In genomic region chr2:201114846-201115245, GRCh38 we compare ENCODE assay signal across 10 cellular contexts. TPM values are rescaled to one million over a fixed set of nuclear protein-coding genes. Genes with fewer than 3 reads are reported as not detected.
A peak's percentile ranks its signal among the peaks of the same experiment; 100 is the strongest.
DNase-seq lines count a peak whose midpoint lies in the region; ATAC-seq, FAIRE-seq and TF ChIP-seq lines count a peak whose summit lies in the region.
"Had no signal": no experiment of that assay in that cellular context is flagged by ENCODE, and none has a peak within 500 bp of the region (broad histone marks: within the 10 kb centered on the region; RNA-seq: fewer than 3 reads in every experiment).

No MANE protein-coding gene starts in this region.

- H3K18ac ChIP-seq in mesendoderm (ENCODE audit: low read length), result no peak overlapping the region

- H3K27ac ChIP-seq in GM23248 (peak overlapping the region; percentile 98), mesendoderm (ENCODE audit: low read depth, low read length) (peak overlapping the region; percentile 37)
- H3K27ac ChIP-seq in effector memory CD4-positive, alpha-beta T cell (ENCODE audit: insufficient read depth, low read length, poor library complexity, severe bottlenecking), result no peak overlapping the region

- H3K4ac ChIP-seq in mesendoderm (ENCODE audit: low read depth, low read length), result no peak overlapping the region

- H3K36me3 ChIP-seq in GM23248 (ENCODE audit: low read depth) (no peaks in the 10 kb centered on the region), mesendoderm (ENCODE audit: control insufficient read depth, insufficient read depth, low read length) (no peaks in the 10 kb centered on the region)
- no peaks in the 10 kb centered on the region for H3K36me3 ChIP-seq in effector memory CD4-positive, alpha-beta T cell (ENCODE audit: control insufficient read depth, insufficient read depth, low read length)
- H3K36me3 ChIP-seq: pancreas had no signal

- no peak overlapping the region for H3K56ac ChIP-seq in mesendoderm (ENCODE audit: low read length)

- H3K9ac ChIP-seq in GM23248 (peak overlapping the region; percentile 97), mesendoderm (ENCODE audit: low read length) (no peak overlapping the region)

- H3K4me2 ChIP-seq in GM23248 (ENCODE audit: unreplicated experiment) (peak overlapping the region; percentile 33), mesendoderm (ENCODE audit: low read length) (no peak overlapping the region)

- no peak overlapping the region for H3K23ac ChIP-seq in mesendoderm (ENCODE audit: low read length)

- H2BK15ac ChIP-seq in mesendoderm (replicated peaks; ENCODE audit: low read depth), result no peak overlapping the region

- no peak for TF ChIP-seq POLR2A in GM12892 (IDR thresholded peaks at IDR 0.05; ENCODE audit: low read depth, low read length)

- no peak overlapping the region for H2BK120ac ChIP-seq in mesendoderm (ENCODE audit: low read depth, low read length)

- no peaks in the 10 kb centered on the region for H3K79me1 ChIP-seq in mesendoderm (ENCODE audit: low read length)

- in situ Hi-C loops in GM23248 (cut with MboI), result no loop called here

- peaks cover 21% of the 10 kb centered on the region for H3F3A ChIP-seq in GM23248 (ENCODE audit: insufficient read depth)

- peaks cover 23% of the 10 kb centered on the region for H3K4me1 ChIP-seq in GM23248 (ENCODE audit: insufficient read depth)
- no peaks in the 10 kb centered on the region for H3K4me1 ChIP-seq in mesendoderm (ENCODE audit: control insufficient read depth, low read depth, low read length)
- H3K4me1 ChIP-seq in effector memory CD4-positive, alpha-beta T cell (ENCODE audit: control insufficient read depth, insufficient read depth, low read length, poor library complexity, severe bottlenecking), result peaks cover 19% of the 10 kb centered on the region

- peaks cover 38% of the 10 kb centered on the region for H3K79me2 ChIP-seq in GM23248 (ENCODE audit: insufficient read depth)
- no peaks in the 10 kb centered on the region for H3K79me2 ChIP-seq in mesendoderm (ENCODE audit: control insufficient read depth, insufficient read depth, low read length)

- H3K9me2 ChIP-seq in GM23248 (ENCODE audit: insufficient read depth), result no peaks in the 10 kb centered on the region

- H4K8ac ChIP-seq in mesendoderm (ENCODE audit: low read depth, low read length), result no peak overlapping the region

- H4K20me1 ChIP-seq in GM23248 (ENCODE audit: insufficient read depth), result no peaks in the 10 kb centered on the region

- FAIRE-seq in GM12892 (lab: Jason Lieb, UNC), result no peak
- FAIRE-seq: pancreas had no signal

- no peaks in the 10 kb centered on the region for H3K9me3 ChIP-seq in GM23248 (ENCODE audit: low read depth)
- no peaks in the 10 kb centered on the region for H3K9me3 ChIP-seq in effector memory CD4-positive, alpha-beta T cell (ENCODE audit: control insufficient read depth, low read length)
- H3K9me3 ChIP-seq: pancreas had no signal

- ATAC-seq in GM18520 (IDR thresholded peaks at IDR 0.05; ENCODE audit: unreplicated experiment) (no peak), GM18909 (IDR thresholded peaks at IDR 0.05; ENCODE audit: poor library complexity, unreplicated experiment) (no peak)
- ATAC-seq: pancreas had no signal

- H3K27me3 ChIP-seq in GM23248 (replicated peaks; ENCODE audit: insufficient read depth), result no peaks in the 10 kb centered on the region
- H3K27me3 ChIP-seq in mesendoderm (ENCODE audit: insufficient read depth, low read length, poor library complexity), result no peaks in the 10 kb centered on the region
- H3K27me3 ChIP-seq in effector memory CD4-positive, alpha-beta T cell (replicated peaks; ENCODE audit: control insufficient read depth, insufficient read depth, low read length, poor library complexity, severe bottlenecking), result no peaks in the 10 kb centered on the region
- H3K27me3 ChIP-seq: pancreas had no signal

- H4K5ac ChIP-seq in mesendoderm (ENCODE audit: low read length), result no peak overlapping the region

- H2BK5ac ChIP-seq in mesendoderm (ENCODE audit: low read length), result no peak overlapping the region

- DNase-seq in AG08395 (ENCODE audit: low spot score) (peak; percentile 32), GM23248 (peak; percentile 34), astrocyte of the hippocampus (ENCODE audit: low read depth, low spot score) (peak; percentile 42), mesendoderm (peak; percentile 82), GM12892 (ENCODE audit: insufficient read length) (no peak)
- DNase-seq in effector memory CD4-positive, alpha-beta T cell, result no peak
- DNase-seq: EL, pancreas had no signal

- no peak overlapping the region for H2AFZ ChIP-seq in GM23248

- H2AK5ac ChIP-seq in mesendoderm (ENCODE audit: low read length), result no peak overlapping the region

- H3K4me3 ChIP-seq in GM23248, result peak overlapping the region; percentile 77
- no peak overlapping the region for H3K4me3 ChIP-seq in mesendoderm (ENCODE audit: low read length)
- no peak overlapping the region for H3K4me3 ChIP-seq in effector memory CD4-positive, alpha-beta T cell (ENCODE audit: insufficient read depth, low read depth, low read length, poor library complexity, severe bottlenecking)

RNA-seq across cellular contexts. Expression of gene CFLAR, which starts 1.1 kb away (rescaled TPM):
- 47.2 and 64.7 TPM in 2 replicates for total RNA-seq in GM23248 (2014; rRNA removed; shearing (Covaris generic))
- 43.6 and 46.1 TPM in 2 replicates for polyA plus RNA-seq in GM23248 (2016; fragmentation: Nextera tagmentation; extraction: Ambion mirVana)
- polyA plus RNA-seq in mesendoderm (2013, experiment 1 of 2), result 5.4 TPM
- polyA plus RNA-seq in mesendoderm (2013, experiment 2 of 2), result 5.5 TPM
- polyA plus RNA-seq in GM12892 (2012; ENCODE audit: missing spikeins), result 246 TPM

RNA-seq across cellular contexts. Expression of gene NDUFB3, which starts 43.0 kb away (rescaled TPM):
- 31.0 and 51.3 TPM in 2 replicates for total RNA-seq in GM23248 (2014; rRNA removed; shearing (Covaris generic))
- 253 and 262 TPM in 2 replicates for polyA plus RNA-seq in GM23248 (2016; fragmentation: Nextera tagmentation; extraction: Ambion mirVana)
- 98.6 TPM for polyA plus RNA-seq in mesendoderm (2013, experiment 1 of 2)
- 101 TPM for polyA plus RNA-seq in mesendoderm (2013, experiment 2 of 2)
- 250 TPM for polyA plus RNA-seq in GM12892 (2012; ENCODE audit: missing spikeins)

RNA-seq across cellular contexts. Expression of gene HYCC2, which starts 43.4 kb away (rescaled TPM):
- total RNA-seq in GM23248 (2014; rRNA removed; shearing (Covaris generic)), result 5.7 and 12.0 TPM in 2 replicates
- polyA plus RNA-seq in GM23248 (2016; fragmentation: Nextera tagmentation; extraction: Ambion mirVana), result 6.5 and 7.0 TPM in 2 replicates
- polyA plus RNA-seq in mesendoderm (2013, experiment 1 of 2), result 4.1 TPM
- polyA plus RNA-seq in mesendoderm (2013, experiment 2 of 2), result 4.1 TPM
- polyA plus RNA-seq in GM12892 (2012; ENCODE audit: missing spikeins), result 5.1 TPM

Comparison
In these comparisons a context has a peak if more than half of its experiments do, and no peak if none do; other contexts are left out.
1. DNase-seq: peak in AG08395 (single experiment), GM23248 (single experiment), astrocyte of the hippocampus (single experiment) and mesendoderm (single experiment); none in effector memory CD4-positive, alpha-beta T cell (0 of 3) and GM12892 (single experiment).